ENCODE assay signal across 17 cellular contexts in genomic region chr5:171269717-171270116, GRCh38. TPM values are rescaled to one million over a fixed set of nuclear protein-coding genes. Genes with fewer than 3 reads are reported as not detected.
DNase-seq lines count a peak whose midpoint lies in the region.
"Had no signal": no experiment of that assay in that cellular context is flagged by ENCODE, and none has a peak within 500 bp of the region (broad histone marks: within the 10 kb centered on the region; RNA-seq: fewer than 3 reads in every experiment).

No MANE protein-coding gene starts in this region.

- H3K4me3 Mint-ChIP-seq in activated naive CD4-positive, alpha-beta T cell treated with anti-CD3 and anti-CD28 coated beads for 36 hours: no peak overlapping the region
- H3K4me3 Mint-ChIP-seq: activated naive CD8-positive, alpha-beta T cell treated with anti-CD3 and anti-CD28 coated beads for 36 hours had no signal

- DNase-seq in NCI-H82 (lab: John Stamatoyannopoulos, UW): peak; percentile 7
- no peak for DNase-seq in NCI-H82 treated with DMSO at 0.1 percent for 48 hours (lab: John Stamatoyannopoulos, UW; ENCODE audit: unreplicated experiment)
- DNase-seq in RKO (ENCODE audit: low spot score): peak; percentile 5
- DNase-seq in fibroblast of peridontal ligament (ENCODE audit: extremely low read depth): peak; percentile 75
- DNase-seq in activated naive CD4-positive, alpha-beta T cell treated with anti-CD3 and anti-CD28 coated beads for 36 hours: no peak
- no peak for DNase-seq in SK-N-DZ (ENCODE audit: low spot score)
- no peak for DNase-seq in HuH-7.5 (ENCODE audit: low spot score)
- DNase-seq in midbrain (lab: John Stamatoyannopoulos, UW): no peak
- DNase-seq: activated naive CD8-positive, alpha-beta T cell treated with anti-CD3 and anti-CD28 coated beads for 36 hours; foreskin melanocyte; NCI-H1436; NCI-H526 treated with DMSO at 0.1 percent for 48 hours; pancreas; stimulated activated CD4-positive, alpha-beta T cell treated with anti-CD3 and anti-CD28 coated beads, Interleukin-15, amount 100 ng/mL, for 24 hours had no signal

- H3K27me3 Mint-ChIP-seq in activated naive CD4-positive, alpha-beta T cell treated with anti-CD3 and anti-CD28 coated beads for 36 hours (ENCODE audit: low read depth): peaks cover 8% of the 10 kb centered on the region

- CTCF ChIA-PET in activated naive CD4-positive, alpha-beta T cell treated with anti-CD3 and anti-CD28 coated beads for 36 hours (lab: Charles Lee): no interaction called here

- H3K36me3 Mint-ChIP-seq in activated naive CD4-positive, alpha-beta T cell treated with anti-CD3 and anti-CD28 coated beads for 36 hours (ENCODE audit: low read depth): no peaks in the 10 kb centered on the region
- H3K36me3 Mint-ChIP-seq: activated naive CD8-positive, alpha-beta T cell treated with anti-CD3 and anti-CD28 coated beads for 36 hours had no signal

- intact Hi-C loops in activated naive CD4-positive, alpha-beta T cell treated with anti-CD3 and anti-CD28 coated beads for 36 hours (cut with micrococcal nuclease): no loop called here

- no peak overlapping the region for H3K27ac Mint-ChIP-seq in activated naive CD4-positive, alpha-beta T cell treated with anti-CD3 and anti-CD28 coated beads for 36 hours
- H3K27ac Mint-ChIP-seq: activated naive CD8-positive, alpha-beta T cell treated with anti-CD3 and anti-CD28 coated beads for 36 hours had no signal

- H3K9me3 Mint-ChIP-seq in activated naive CD4-positive, alpha-beta T cell treated with anti-CD3 and anti-CD28 coated beads for 36 hours: no peaks in the 10 kb centered on the region
- H3K9me3 Mint-ChIP-seq: activated naive CD8-positive, alpha-beta T cell treated with anti-CD3 and anti-CD28 coated beads for 36 hours had no signal

- peaks cover 4% of the 10 kb centered on the region for H3K4me1 Mint-ChIP-seq in activated naive CD4-positive, alpha-beta T cell treated with anti-CD3 and anti-CD28 coated beads for 36 hours (ENCODE audit: low read depth)

RNA-seq across cellular contexts. Expression of gene TLX3, which starts 39.3 kb away (rescaled TPM):
- not detected for total RNA-seq in activated naive CD4-positive, alpha-beta T cell treated with anti-CD3 and anti-CD28 coated beads for 36 hours
- 18.4 and 23.8 TPM in 2 replicates for polyA plus RNA-seq in SK-N-DZ (2014; cell fraction: cytosol; rRNA removed)
- polyA plus RNA-seq in SK-N-DZ (2014; cell fraction: nucleus; rRNA removed): 7.7 and 13.6 TPM in 2 replicates
- total RNA-seq: A172; activated naive CD8-positive, alpha-beta T cell treated with anti-CD3 and anti-CD28 coated beads for 36 hours; K562; mononuclear cell; pancreas had no signal
- polyA plus RNA-seq: K562, pancreas had no signal

Comparison
In these comparisons a context has a peak if more than half of its experiments do, and no peak if none do; other contexts are left out.
1. DNase-seq: peak in NCI-H82 (single experiment), RKO (single experiment) and fibroblast of peridontal ligament (single experiment); none in NCI-H82 treated with DMSO at 0.1 percent for 48 hours (single experiment), activated naive CD4-positive, alpha-beta T cell treated with anti-CD3 and anti-CD28 coated beads for 36 hours (single experiment), SK-N-DZ (single experiment), HuH-7.5 (single experiment) and midbrain (single experiment).